Comparison of ENCODE assay signal across 14 cellular contexts in genomic region chr4:184251680-184252000, GRCh38. TPM values are rescaled to one million over a fixed set of nuclear protein-coding genes. Genes with fewer than 3 reads are reported as not detected.
"Had no signal": no experiment of that assay in that cellular context is flagged by ENCODE, and none has a peak within 500 bp of the region (broad histone marks: within the 10 kb centered on the region; RNA-seq: fewer than 3 reads in every experiment).

No MANE protein-coding gene starts in this region.

- H3K36me3 Mint-ChIP-seq: naive B cell had no signal

- H3K9me3 Mint-ChIP-seq: activated CD4-positive, alpha-beta memory T cell treated with anti-CD3 and anti-CD28 coated beads, Interleukin-2, amount 10 ng/mL, durations not matched to agents 7 days and 5 days had no signal

- DNase-seq: activated CD4-positive, alpha-beta memory T cell treated with anti-CD3 and anti-CD28 coated beads, Interleukin-2, amount 10 ng/mL, durations not matched to agents 7 days and 5 days; activated effector memory CD4-positive, alpha-beta T cell treated with anti-CD3 and anti-CD28 coated beads, Interleukin-2, amount 50 U/mL, for 16 hours; dorsolateral prefrontal cortex; esophagus squamous epithelium; foreskin fibroblast; head of caudate nucleus; naive B cell; retina; SK-N-SH; stimulated activated naive CD4-positive, alpha-beta T cell treated with Interleukin-2 at 50 U/mL for 16 hours; T-helper 1 cell had no signal

- H3K4me1 ChIP-seq: esophagus squamous epithelium, parathyroid adenoma had no signal

- H3K27me3 ChIP-seq: dorsolateral prefrontal cortex, esophagus squamous epithelium had no signal

- H3K4me3 Mint-ChIP-seq: activated CD4-positive, alpha-beta memory T cell treated with anti-CD3 and anti-CD28 coated beads, Interleukin-2, amount 10 ng/mL, durations not matched to agents 7 days and 5 days; naive B cell had no signal

- H3K27ac ChIP-seq: dorsolateral prefrontal cortex, esophagus squamous epithelium, parathyroid adenoma, thoracic aorta had no signal

RNA-seq across cellular contexts. Expression of gene ENPP6, which starts 34.0 kb away (rescaled TPM):
- total RNA-seq: lung microvascular endothelial cell had no signal
- polyA plus RNA-seq: SK-N-SH had no signal
